Comparison of ENCODE assay signal across 8 cellular contexts in the genomic region with DNA sequence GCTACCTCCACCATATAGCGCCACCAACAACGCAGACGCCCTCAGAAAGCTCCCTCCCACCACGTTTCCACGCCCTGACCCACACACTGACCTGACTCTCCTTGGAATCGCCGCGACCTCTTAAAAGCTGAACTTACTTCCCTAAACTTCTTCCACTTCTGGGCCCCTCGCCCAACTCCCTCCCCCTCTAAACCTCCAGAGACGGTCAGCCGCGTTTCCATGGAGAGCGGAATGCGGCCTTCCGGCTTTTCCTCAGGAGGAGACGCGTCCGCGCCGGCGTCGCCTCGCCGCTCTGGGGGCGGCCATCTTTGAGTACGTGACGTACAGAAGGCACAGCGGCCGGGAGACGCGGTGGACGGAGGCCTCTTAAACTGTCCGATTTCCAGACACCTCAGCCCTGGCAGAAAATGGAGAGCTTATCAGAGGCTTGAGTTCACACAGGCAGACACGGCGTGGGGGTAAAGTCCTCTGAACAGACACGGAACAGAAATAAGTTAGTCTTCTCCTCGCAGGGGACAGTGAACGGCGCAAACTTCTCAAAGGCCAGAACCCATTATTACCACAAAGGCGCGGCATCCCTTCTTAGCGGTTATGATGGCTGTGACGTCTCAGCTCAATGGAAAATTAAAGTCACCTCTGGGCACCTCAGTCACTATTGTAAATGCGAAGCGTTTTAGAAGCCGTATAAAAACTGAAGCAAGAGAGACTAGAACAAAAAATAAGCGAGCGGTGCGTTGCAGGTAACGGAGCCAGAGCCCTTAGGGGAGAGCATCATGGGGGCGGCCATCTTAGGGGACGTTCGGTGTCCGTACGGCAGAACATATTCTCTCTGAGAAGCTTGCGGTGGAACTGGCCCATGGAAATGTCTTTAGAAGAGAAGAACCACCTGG. TPM values are rescaled to one million over a fixed set of nuclear protein-coding genes. Genes with fewer than 3 reads are reported as not detected.
DNase-seq lines count a peak whose midpoint lies in the region; ATAC-seq and TF ChIP-seq lines count a peak whose summit lies in the region.

Gene ZNF432 (minus strand): TSS at position 235 of the 890 bp plus-strand sequence. CDS start 1,970 bp downstream, outside the sequence.

- DNase-seq in DMS79 treated with DMSO at 0.1 percent for 48 hours (lab: John Stamatoyannopoulos, UW): peak; percentile 93
- peak; percentile 90 for DNase-seq in LHCN-M2 (ENCODE audit: low read depth)
- peak; percentile 91 to 92 for DNase-seq in SJCRH30
- peak; percentile 66 for DNase-seq in activated gamma-delta T cell treated with anti-CD3 and anti-CD28 coated beads, Interleukin-2, amount 50 U/mL, for 16 hours (ENCODE audit: low read depth)
- peak; percentile 90 to 97 for DNase-seq in foreskin fibroblast
- peak; percentile 86 for DNase-seq in neural crest cell (ENCODE audit: low read depth, low spot score)
- DNase-seq in stomach: peak; percentile 88

- H3K27me3 ChIP-seq in SJCRH30 (no peaks in the 10 kb centered on the region), stomach (no peaks in the 10 kb centered on the region)

- H3K27ac Mint-ChIP-seq in neural crest cell (ENCODE audit: unreplicated experiment): peak within 1 kb of the TSS; percentile 100

- H3K4me1 ChIP-seq in SJCRH30 (no peaks in the 10 kb centered on the region), stomach (peaks cover 0 to 21% (median 8%) of the 10 kb centered on the region in 4 donors)

- intact Hi-C loops in stomach (cut with DNase I; ENCODE audit: low total_unique reads): no loop called here

- H3K9me3 ChIP-seq in SJCRH30 (replicated peaks): peaks cover 20% of the 10 kb centered on the region
- peaks cover 9 to 67% (median 39%) of the 10 kb centered on the region in 4 donors for H3K9me3 ChIP-seq in stomach

- TF ChIP-seq EP300 in stomach (IDR thresholded peaks at IDR 0.05): no peak

- ATAC-seq in GM21825 (IDR thresholded peaks at IDR 0.05; ENCODE audit: unreplicated experiment): peak; percentile 84

- peaks cover 2% of the 10 kb centered on the region for H3K27me3 Mint-ChIP-seq in neural crest cell (ENCODE audit: low read depth)

- 0 to 1% (median 1%) methylated on average over 56 of the region's 56 CpGs for WGBS in stomach, 5 donors

- H3K4me1 Mint-ChIP-seq in neural crest cell: peaks cover 16% of the 10 kb centered on the region

- TF ChIP-seq CTCF in foreskin fibroblast (IDR thresholded peaks at IDR 0.05; ENCODE audit: low read depth, low read length): no peak
- no peak for TF ChIP-seq CTCF in neural crest cell (conservative IDR thresholded peaks at IDR 0.05)
- no peak for TF ChIP-seq CTCF in stomach (IDR thresholded peaks at IDR 0.05)

- peaks cover 20% of the 10 kb centered on the region for H3K9me3 Mint-ChIP-seq in neural crest cell

- peak within 1 kb of the TSS; percentile 97 for H3K4me3 Mint-ChIP-seq in neural crest cell

- H3K36me3 Mint-ChIP-seq in neural crest cell (ENCODE audit: low read depth): peaks cover 61% of the 10 kb centered on the region

- H3K4me3 ChIP-seq in SJCRH30 (peak within 1 kb of the TSS; percentile 73), foreskin fibroblast (ENCODE audit: low read depth in 1 of 2, low read length in 2 of 2) (peak within 1 kb of the TSS; percentile 70 to 77), stomach (peak within 1 kb of the TSS; percentile 52 to 74 (median 68))

- H3K36me3 ChIP-seq in SJCRH30 (peaks cover 30% of the 10 kb centered on the region), stomach (peaks cover 19 to 44% (median 33%) of the 10 kb centered on the region in 4 donors)

- TF ChIP-seq POLR2A in stomach (IDR thresholded peaks at IDR 0.05): peak in 1 of 4 donors; percentile 9

- peak within 1 kb of the TSS; percentile 84 for H3K27ac ChIP-seq in SJCRH30
- peak within 1 kb of the TSS; percentile 87 to 97 (median 96) for H3K27ac ChIP-seq in stomach

RNA-seq across cellular contexts. Expression of gene ZNF432, which starts in this region (rescaled TPM):
- 7.8 and 10.1 TPM in 2 replicates for total RNA-seq in LHCN-M2 (2014; rRNA removed)
- 3.5 TPM for polyA plus RNA-seq in LHCN-M2 (2012)
- total RNA-seq in SJCRH30 (2014; rRNA removed; shearing (Covaris generic)): 8.6 and 10.0 TPM in 2 replicates
- total RNA-seq in neural crest cell: 19.9 and 22.5 TPM in 2 replicates
- 10 to 100 TPM in 3 of 5 donors, 1 to 10 TPM in 2; 5.2 to 41.3 (median 17.0) TPM for total RNA-seq in stomach
- polyA plus RNA-seq in stomach: 1 to 10 TPM; 2.6 to 9.2 (median 9.0) TPM

Comparison
In these comparisons a context has a peak if more than half of its experiments do, and no peak if none do; other contexts are left out.
1. Peak in every context shown above with its lines: DNase-seq, ATAC-seq, H3K4me3 ChIP-seq and H3K27ac ChIP-seq.